1 cellular context compared by ENCODE assay signal in genomic region chr12:113232787-113233585, GRCh38.
TF ChIP-seq lines count a peak whose summit lies in the region.

No MANE protein-coding gene starts in this region.

TF ChIP-seq in HEK293, 187 proteins besides CTCF, POLR2A, EP300 and RAD21 (continued from another document and continues in another):
- TF ChIP-seq, protein P1, sequence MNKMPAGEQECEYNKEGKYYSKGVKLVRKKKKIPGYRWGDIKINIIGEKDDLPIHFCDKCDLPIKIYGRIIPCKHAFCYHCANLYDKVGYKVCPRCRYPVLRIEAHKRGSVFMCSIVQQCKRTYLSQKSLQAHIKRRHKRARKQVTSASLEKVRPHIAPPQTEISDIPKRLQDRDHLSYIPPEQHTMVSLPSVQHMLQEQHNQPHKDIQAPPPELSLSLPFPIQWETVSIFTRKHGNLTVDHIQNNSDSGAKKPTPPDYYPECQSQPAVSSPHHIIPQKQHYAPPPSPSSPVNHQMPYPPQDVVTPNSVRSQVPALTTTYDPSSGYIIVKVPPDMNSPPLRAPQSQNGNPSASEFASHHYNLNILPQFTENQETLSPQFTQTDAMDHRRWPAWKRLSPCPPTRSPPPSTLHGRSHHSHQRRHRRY (tag by site-specific recombination; IDR thresholded peaks at IDR 0.05): no peak
- TF ChIP-seq ZNF16 (tag by site-specific recombination; IDR thresholded peaks at IDR 0.05; ENCODE audit: low read depth): no peak
- TF ChIP-seq ZNF449 (tag by site-specific recombination; IDR thresholded peaks at IDR 0.05): no peak
- no peak for TF ChIP-seq ZNF626 (tag by site-specific recombination; IDR thresholded peaks at IDR 0.05)
- TF ChIP-seq ZNF596 (tag by site-specific recombination; IDR thresholded peaks at IDR 0.05): no peak
- no peak for TF ChIP-seq ZNF404 (tag by site-specific recombination; IDR thresholded peaks at IDR 0.05)
- no peak for TF ChIP-seq ZNF654 (tag by site-specific recombination; IDR thresholded peaks at IDR 0.05; ENCODE audit: low read depth)
- no peak for TF ChIP-seq ZNF510 (tag by site-specific recombination; IDR thresholded peaks at IDR 0.05; ENCODE audit: insufficient replicate concordance)
- peak; percentile 89 for TF ChIP-seq PRDM1 (tag by site-specific recombination; IDR thresholded peaks at IDR 0.05)
- TF ChIP-seq ZBTB1 (tag by site-specific recombination; IDR thresholded peaks at IDR 0.05): no peak
- TF ChIP-seq ZNF785 (tag by site-specific recombination; IDR thresholded peaks at IDR 0.05): no peak
- no peak; the same call in 1 of the 2 replicates for TF ChIP-seq ZNF24 (tag by site-specific recombination; IDR thresholded peaks at IDR 0.05)
- TF ChIP-seq SETDB1 (IDR thresholded peaks at IDR 0.05; ENCODE audit: insufficient read length, low read length): no peak
- TF ChIP-seq GLIS2 (tag by site-specific recombination; IDR thresholded peaks at IDR 0.05): peak; percentile 92
- peak; percentile 78 for TF ChIP-seq OSR2 (tag by site-specific recombination; IDR thresholded peaks at IDR 0.05)
- TF ChIP-seq ZNF211 (tag by site-specific recombination; IDR thresholded peaks at IDR 0.05; ENCODE audit: low read depth): no peak
- no peak for TF ChIP-seq ZNF292 (tag by site-specific recombination; IDR thresholded peaks at IDR 0.05; ENCODE audit: borderline replicate concordance, low read depth)
- no peak for TF ChIP-seq ZNF621 (tag by site-specific recombination; IDR thresholded peaks at IDR 0.05)
- TF ChIP-seq ZNF175 (tag by site-specific recombination; IDR thresholded peaks at IDR 0.05): no peak
- TF ChIP-seq ZNF140 (tag by site-specific recombination; IDR thresholded peaks at IDR 0.05): no peak
- TF ChIP-seq ZNF248 (tag by site-specific recombination; IDR thresholded peaks at IDR 0.05): no peak
- TF ChIP-seq GLI4 (tag by site-specific recombination; IDR thresholded peaks at IDR 0.05): no peak
- TF ChIP-seq WT1 (tag by site-specific recombination; IDR thresholded peaks at IDR 0.05): peak; percentile 84; the same call in 1 of the 2 replicates
- TF ChIP-seq ZNF610 (tag by site-specific recombination; IDR thresholded peaks at IDR 0.05; ENCODE audit: borderline replicate concordance): no peak
- no peak for TF ChIP-seq ZNF18 (tag by site-specific recombination; IDR thresholded peaks at IDR 0.05)
- TF ChIP-seq, protein P2, sequence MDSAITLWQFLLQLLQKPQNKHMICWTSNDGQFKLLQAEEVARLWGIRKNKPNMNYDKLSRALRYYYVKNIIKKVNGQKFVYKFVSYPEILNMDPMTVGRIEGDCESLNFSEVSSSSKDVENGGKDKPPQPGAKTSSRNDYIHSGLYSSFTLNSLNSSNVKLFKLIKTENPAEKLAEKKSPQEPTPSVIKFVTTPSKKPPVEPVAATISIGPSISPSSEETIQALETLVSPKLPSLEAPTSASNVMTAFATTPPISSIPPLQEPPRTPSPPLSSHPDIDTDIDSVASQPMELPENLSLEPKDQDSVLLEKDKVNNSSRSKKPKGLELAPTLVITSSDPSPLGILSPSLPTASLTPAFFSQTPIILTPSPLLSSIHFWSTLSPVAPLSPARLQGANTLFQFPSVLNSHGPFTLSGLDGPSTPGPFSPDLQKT (IDR thresholded peaks at IDR 0.05; ENCODE audit: borderline replicate concordance, low read depth, low read length): no peak
- no peak for TF ChIP-seq ZBTB48 (tag by site-specific recombination; IDR thresholded peaks at IDR 0.05)
- TF ChIP-seq, protein P3, sequence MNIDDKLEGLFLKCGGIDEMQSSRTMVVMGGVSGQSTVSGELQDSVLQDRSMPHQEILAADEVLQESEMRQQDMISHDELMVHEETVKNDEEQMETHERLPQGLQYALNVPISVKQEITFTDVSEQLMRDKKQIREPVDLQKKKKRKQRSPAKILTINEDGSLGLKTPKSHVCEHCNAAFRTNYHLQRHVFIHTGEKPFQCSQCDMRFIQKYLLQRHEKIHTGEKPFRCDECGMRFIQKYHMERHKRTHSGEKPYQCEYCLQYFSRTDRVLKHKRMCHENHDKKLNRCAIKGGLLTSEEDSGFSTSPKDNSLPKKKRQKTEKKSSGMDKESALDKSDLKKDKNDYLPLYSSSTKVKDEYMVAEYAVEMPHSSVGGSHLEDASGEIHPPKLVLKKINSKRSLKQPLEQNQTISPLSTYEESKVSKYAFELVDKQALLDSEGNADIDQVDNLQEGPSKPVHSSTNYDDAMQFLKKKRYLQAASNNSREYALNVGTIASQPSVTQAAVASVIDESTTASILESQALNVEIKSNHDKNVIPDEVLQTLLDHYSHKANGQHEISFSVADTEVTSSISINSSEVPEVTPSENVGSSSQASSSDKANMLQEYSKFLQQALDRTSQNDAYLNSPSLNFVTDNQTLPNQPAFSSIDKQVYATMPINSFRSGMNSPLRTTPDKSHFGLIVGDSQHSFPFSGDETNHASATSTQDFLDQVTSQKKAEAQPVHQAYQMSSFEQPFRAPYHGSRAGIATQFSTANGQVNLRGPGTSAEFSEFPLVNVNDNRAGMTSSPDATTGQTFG (tag by site-specific recombination; IDR thresholded peaks at IDR 0.05; ENCODE audit: borderline replicate concordance): no peak
- no peak for TF ChIP-seq ZNF214 (tag by site-specific recombination; IDR thresholded peaks at IDR 0.05; ENCODE audit: borderline replicate concordance)
- TF ChIP-seq ZNF132 (tag by site-specific recombination; IDR thresholded peaks at IDR 0.05; ENCODE audit: borderline replicate concordance): no peak
- peak; percentile 80 for TF ChIP-seq SP7 (tag by site-specific recombination; IDR thresholded peaks at IDR 0.05)
- TF ChIP-seq, protein P4, sequence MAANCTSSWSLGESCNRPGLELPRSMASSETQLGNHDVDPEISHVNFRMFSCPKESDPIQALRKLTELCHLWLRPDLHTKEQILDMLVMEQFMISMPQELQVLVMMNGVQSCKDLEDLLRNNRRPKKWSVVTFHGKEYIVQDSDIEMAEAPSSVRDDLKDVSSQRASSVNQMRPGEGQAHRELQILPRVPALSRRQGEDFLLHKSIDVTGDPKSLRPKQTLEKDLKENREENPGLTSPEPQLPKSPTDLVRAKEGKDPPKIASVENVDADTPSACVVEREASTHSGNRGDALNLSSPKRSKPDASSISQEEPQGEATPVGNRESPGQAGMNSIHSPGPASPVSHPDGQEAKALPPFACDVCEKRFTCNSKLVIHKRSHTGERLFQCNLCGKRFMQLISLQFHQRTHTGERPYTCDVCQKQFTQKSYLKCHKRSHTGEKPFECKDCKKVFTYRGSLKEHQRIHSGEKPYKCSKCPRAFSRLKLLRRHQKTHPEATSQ (tag by site-specific recombination; IDR thresholded peaks at IDR 0.05): no peak
- no peak for TF ChIP-seq ZBTB10 (tag by site-specific recombination; IDR thresholded peaks at IDR 0.05)
- TF ChIP-seq KLF1 (tag by site-specific recombination; IDR thresholded peaks at IDR 0.05): no peak
- no peak for TF ChIP-seq ZNF23 (tag by site-specific recombination; IDR thresholded peaks at IDR 0.05; ENCODE audit: borderline replicate concordance)
- TF ChIP-seq ZNF558 (tag by site-specific recombination; IDR thresholded peaks at IDR 0.05): no peak
- TF ChIP-seq YY2 (tag by site-specific recombination; IDR thresholded peaks at IDR 0.05): no peak
- no peak for TF ChIP-seq ZNF549 (tag by site-specific recombination; IDR thresholded peaks at IDR 0.05)
- peak; percentile 30; the same call in 1 of the 2 replicates for TF ChIP-seq ZBTB20 (tag by site-specific recombination; IDR thresholded peaks at IDR 0.05)
- TF ChIP-seq KLF16 (tag by site-specific recombination; IDR thresholded peaks at IDR 0.05): no peak
- no peak for TF ChIP-seq TRIM28 (IDR thresholded peaks at IDR 0.05; ENCODE audit: borderline replicate concordance, low read length)
- TF ChIP-seq KLF8 (tag by site-specific recombination; IDR thresholded peaks at IDR 0.05): peak; percentile 57
- TF ChIP-seq ZNF580 (tag by site-specific recombination; IDR thresholded peaks at IDR 0.05): no peak
- no peak for TF ChIP-seq ZNF670 (tag by site-specific recombination; IDR thresholded peaks at IDR 0.05; ENCODE audit: low read depth)
- TF ChIP-seq ZNF239 (tag by site-specific recombination; IDR thresholded peaks at IDR 0.05): no peak
- no peak for TF ChIP-seq ZNF184 (tag by site-specific recombination; IDR thresholded peaks at IDR 0.05)
- TF ChIP-seq ZNF335 (tag by site-specific recombination; conservative IDR thresholded peaks at IDR 0.05): peak; percentile 47
- TF ChIP-seq ZNF169 (tag by site-specific recombination; IDR thresholded peaks at IDR 0.05): no peak
- no peak for TF ChIP-seq ZNF623 (tag by site-specific recombination; IDR thresholded peaks at IDR 0.05)
- TF ChIP-seq, protein P5, sequence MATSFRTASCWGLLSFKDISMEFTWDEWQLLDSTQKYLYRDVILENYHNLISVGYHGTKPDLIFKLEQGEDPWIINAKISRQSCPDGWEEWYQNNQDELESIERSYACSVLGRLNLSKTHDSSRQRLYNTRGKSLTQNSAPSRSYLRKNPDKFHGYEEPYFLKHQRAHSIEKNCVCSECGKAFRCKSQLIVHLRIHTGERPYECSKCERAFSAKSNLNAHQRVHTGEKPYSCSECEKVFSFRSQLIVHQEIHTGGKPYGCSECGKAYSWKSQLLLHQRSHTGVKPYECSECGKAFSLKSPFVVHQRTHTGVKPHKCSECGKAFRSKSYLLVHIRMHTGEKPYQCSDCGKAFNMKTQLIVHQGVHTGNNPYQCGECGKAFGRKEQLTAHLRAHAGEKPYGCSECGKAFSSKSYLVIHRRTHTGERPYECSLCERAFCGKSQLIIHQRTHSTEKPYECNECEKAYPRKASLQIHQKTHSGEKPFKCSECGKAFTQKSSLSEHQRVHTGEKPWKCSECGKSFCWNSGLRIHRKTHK (tag by site-specific recombination; IDR thresholded peaks at IDR 0.05): no peak
- TF ChIP-seq YY1 (tag by site-specific recombination; IDR thresholded peaks at IDR 0.05): no peak
- TF ChIP-seq, protein P6, sequence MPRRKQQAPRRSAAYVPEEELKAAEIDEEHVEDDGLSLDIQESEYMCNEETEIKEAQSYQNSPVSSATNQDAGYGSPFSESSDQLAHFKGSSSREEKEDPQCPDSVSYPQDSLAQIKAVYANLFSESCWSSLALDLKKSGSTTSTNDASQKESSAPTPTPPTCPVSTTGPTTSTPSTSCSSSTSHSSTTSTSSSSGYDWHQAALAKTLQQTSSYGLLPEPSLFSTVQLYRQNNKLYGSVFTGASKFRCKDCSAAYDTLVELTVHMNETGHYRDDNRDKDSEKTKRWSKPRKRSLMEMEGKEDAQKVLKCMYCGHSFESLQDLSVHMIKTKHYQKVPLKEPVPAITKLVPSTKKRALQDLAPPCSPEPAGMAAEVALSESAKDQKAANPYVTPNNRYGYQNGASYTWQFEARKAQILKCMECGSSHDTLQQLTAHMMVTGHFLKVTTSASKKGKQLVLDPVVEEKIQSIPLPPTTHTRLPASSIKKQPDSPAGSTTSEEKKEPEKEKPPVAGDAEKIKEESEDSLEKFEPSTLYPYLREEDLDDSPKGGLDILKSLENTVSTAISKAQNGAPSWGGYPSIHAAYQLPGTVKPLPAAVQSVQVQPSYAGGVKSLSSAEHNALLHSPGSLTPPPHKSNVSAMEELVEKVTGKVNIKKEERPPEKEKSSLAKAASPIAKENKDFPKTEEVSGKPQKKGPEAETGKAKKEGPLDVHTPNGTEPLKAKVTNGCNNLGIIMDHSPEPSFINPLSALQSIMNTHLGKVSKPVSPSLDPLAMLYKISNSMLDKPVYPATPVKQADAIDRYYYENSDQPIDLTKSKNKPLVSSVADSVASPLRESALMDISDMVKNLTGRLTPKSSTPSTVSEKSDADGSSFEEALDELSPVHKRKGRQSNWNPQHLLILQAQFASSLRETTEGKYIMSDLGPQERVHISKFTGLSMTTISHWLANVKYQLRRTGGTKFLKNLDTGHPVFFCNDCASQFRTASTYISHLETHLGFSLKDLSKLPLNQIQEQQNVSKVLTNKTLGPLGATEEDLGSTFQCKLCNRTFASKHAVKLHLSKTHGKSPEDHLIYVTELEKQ (tag by site-specific recombination; IDR thresholded peaks at IDR 0.05; ENCODE audit: borderline replicate concordance): peak; percentile 4; the same call in 1 of the 2 replicates
- no peak for TF ChIP-seq OVOL3 (tag by site-specific recombination; IDR thresholded peaks at IDR 0.05)
- peak; percentile 97 for TF ChIP-seq ZNF223 (tag by site-specific recombination; IDR thresholded peaks at IDR 0.05)
